In the genomic region with DNA sequence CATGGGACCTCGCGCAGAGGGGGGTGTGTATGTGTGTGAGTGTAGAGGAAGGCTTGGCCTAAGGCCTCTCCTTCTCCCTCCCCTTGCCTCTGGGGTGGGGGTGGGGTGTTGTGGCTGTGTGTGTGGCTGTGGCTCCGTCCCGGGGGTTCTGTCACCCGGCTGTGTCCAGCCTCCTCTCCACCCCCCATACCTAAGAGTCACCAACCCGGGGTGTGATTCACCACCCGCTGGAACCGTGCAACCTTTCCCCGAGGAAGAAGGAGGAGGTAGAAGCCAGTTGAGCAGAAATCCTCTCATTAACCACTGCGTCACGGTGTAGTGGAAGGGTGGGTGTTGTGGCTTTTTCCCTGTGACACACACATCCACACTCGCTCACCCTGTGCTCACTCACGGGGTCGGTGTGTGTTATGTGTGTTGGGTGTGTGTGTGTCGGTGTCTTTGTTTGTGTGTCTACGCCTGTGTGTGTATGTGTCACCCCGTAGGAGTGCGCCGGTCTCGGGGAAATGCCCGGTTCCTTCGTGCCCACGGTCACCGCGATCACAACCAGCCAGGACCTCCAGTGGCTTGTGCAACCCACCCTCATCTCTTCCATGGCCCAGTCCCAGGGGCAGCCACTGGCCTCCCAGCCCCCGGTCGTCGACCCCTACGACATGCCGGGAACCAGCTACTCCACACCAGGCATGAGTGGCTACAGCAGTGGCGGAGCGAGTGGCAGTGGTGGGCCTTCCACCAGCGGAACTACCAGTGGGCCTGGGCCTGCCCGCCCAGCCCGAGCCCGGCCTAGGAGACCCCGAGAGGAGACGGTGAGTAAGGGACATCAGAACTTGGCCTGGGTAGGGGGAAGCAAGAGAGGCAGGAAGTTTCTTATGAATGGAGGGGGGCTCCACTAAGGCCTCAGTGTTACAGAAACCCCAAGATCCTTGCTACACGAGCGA, we compare ENCODE assay signal across 8 cellular contexts. TPM values are rescaled to one million over a fixed set of nuclear protein-coding genes. Genes with fewer than 3 reads are reported as not detected.
DNase-seq lines count a peak whose midpoint lies in the region; ATAC-seq and TF ChIP-seq lines count a peak whose summit lies in the region.

No MANE protein-coding gene starts in this region.

- H3K4me2 ChIP-seq in KMS-11: peak overlapping the region; percentile 100

- no peaks in the 10 kb centered on the region for H3K79me2 ChIP-seq in KMS-11 (ENCODE audit: insufficient read depth, low read depth)

- no peak for DNase-seq in AG04449 (ENCODE audit: low read depth, low spot score)
- no peak for DNase-seq in activated naive CD8-positive, alpha-beta T cell treated with anti-CD3 and anti-CD28 coated beads for 36 hours
- no peak for DNase-seq in stomach
- DNase-seq in midbrain (lab: John Stamatoyannopoulos, UW): no peak
- no peak for DNase-seq in GM10266 (ENCODE audit: extremely low spot score)

- POLR2A ChIA-PET in AG04449 (lab: Yijun Ruan, JAX): interaction anchor here (0.7 to 3.4 kb wide), 3 partner anchors 8 to 15 kb away, joined by 3 to 37 read pairs (median 9); no protein-coding TSS in a partner anchor

- H3K9me3 ChIP-seq in iPS-18c (ENCODE audit: control insufficient read depth, insufficient read depth, low read length): no peaks in the 10 kb centered on the region
- H3K9me3 ChIP-seq in stomach: no peaks in the 10 kb centered on the region

- H3K9me3 Mint-ChIP-seq in activated naive CD8-positive, alpha-beta T cell treated with anti-CD3 and anti-CD28 coated beads for 36 hours: no peaks in the 10 kb centered on the region

- H3K4me1 Mint-ChIP-seq in activated naive CD8-positive, alpha-beta T cell treated with anti-CD3 and anti-CD28 coated beads for 36 hours: peaks cover 33% of the 10 kb centered on the region

- H3K27me3 Mint-ChIP-seq in activated naive CD8-positive, alpha-beta T cell treated with anti-CD3 and anti-CD28 coated beads for 36 hours: peaks cover 12% of the 10 kb centered on the region

- H3K4me3 Mint-ChIP-seq in activated naive CD8-positive, alpha-beta T cell treated with anti-CD3 and anti-CD28 coated beads for 36 hours: peak overlapping the region; percentile 89

- CTCF ChIA-PET in AG04449 (lab: Yijun Ruan, JAX): interaction anchor here (0.8 to 19.3 kb wide), 7 partner anchors 8 to 68 kb away, joined by 3 to 773 read pairs (median 12); no protein-coding TSS in a partner anchor

- peaks cover 24% of the 10 kb centered on the region for H3K4me1 ChIP-seq in KMS-11 (ENCODE audit: low read depth, poor library complexity, severe bottlenecking)
- H3K4me1 ChIP-seq in stomach: peaks cover 22 to 52% (median 41%) of the 10 kb centered on the region in 4 donors

- H2AFZ ChIP-seq in KMS-11 (ENCODE audit: low read depth): peak overlapping the region; percentile 62; the same call in 1 of the 2 replicates

- no peaks in the 10 kb centered on the region for H4K20me1 ChIP-seq in KMS-11 (ENCODE audit: insufficient read depth)

- H3K27ac ChIP-seq in KMS-11 (no peak overlapping the region), stomach (peak overlapping the region; percentile 93 to 99 (median 96))

- H3K27me3 ChIP-seq in KMS-11 (ENCODE audit: insufficient read depth, low read depth) (peaks cover 27% of the 10 kb centered on the region; the same call in 1 of the 2 replicates), stomach (peaks cover 0 to 41% (median 23%) of the 10 kb centered on the region in 3 donors)

- peaks cover 12% of the 10 kb centered on the region for H3K36me3 Mint-ChIP-seq in activated naive CD8-positive, alpha-beta T cell treated with anti-CD3 and anti-CD28 coated beads for 36 hours

- ATAC-seq in GM21526 (IDR thresholded peaks at IDR 0.05; ENCODE audit: low FRiP score, unreplicated experiment): no peak

- TF ChIP-seq CTCF in AG04449 (IDR thresholded peaks at IDR 0.05; ENCODE audit: insufficient read depth, low read length, missing control alignments): no peak
- TF ChIP-seq CTCF in KMS-11 (conservative IDR thresholded peaks at IDR 0.05; ENCODE audit: low read depth, low read length): no peak
- TF ChIP-seq CTCF in stomach (IDR thresholded peaks at IDR 0.05): no peak
- TF ChIP-seq CTCF in GM10266 (IDR thresholded peaks at IDR 0.05; ENCODE audit: control insufficient read depth, insufficient read depth, low read depth, missing control alignments): no peak

- intact Hi-C loops in stomach (cut with DNase I; ENCODE audit: low total_unique reads): no loop called here

- H3K36me3 ChIP-seq in KMS-11 (ENCODE audit: insufficient read depth): no peaks in the 10 kb centered on the region
- H3K36me3 ChIP-seq in stomach: peaks cover 0 to 33% (median 0%) of the 10 kb centered on the region in 4 donors

- peak overlapping the region; percentile 71; the same call in 1 of the 2 replicates for H3K9ac ChIP-seq in KMS-11

- no peak for TF ChIP-seq POLR2A in stomach (IDR thresholded peaks at IDR 0.05)

- 57 to 70% (median 66%) methylated on average over 26 to 40 of the region's 40 CpGs for WGBS in stomach, 5 donors

- peak overlapping the region; percentile 95 for H3K4me3 ChIP-seq in AG04449 (ENCODE audit: low read depth, low read length)
- H3K4me3 ChIP-seq in KMS-11 (IDR thresholded peaks at IDR 0.05; ENCODE audit: insufficient read depth, low read depth, low read length): no peak overlapping the region
- peak overlapping the region; percentile 70 for H3K4me3 ChIP-seq in iPS-18c (ENCODE audit: insufficient read depth, low read depth, low read length)
- H3K4me3 ChIP-seq in stomach: peak overlapping the region; percentile 56 to 78 (median 70)

- TF ChIP-seq EP300 in stomach (IDR thresholded peaks at IDR 0.05): no peak

- H3K27ac Mint-ChIP-seq in activated naive CD8-positive, alpha-beta T cell treated with anti-CD3 and anti-CD28 coated beads for 36 hours: peak overlapping the region; percentile 90

RNA-seq across cellular contexts. Expression of a gene that starts 2.6 kb away (rescaled TPM):
- total RNA-seq in activated naive CD8-positive, alpha-beta T cell treated with anti-CD3 and anti-CD28 coated beads for 36 hours: 10 to 100 TPM in 1 of 2 experiments, 1 to 10 TPM in 1; 9.7 to 10.5 TPM
- total RNA-seq in stomach: 10 to 100 TPM in 2 of 5 donors, 1 to 10 TPM in 3; 1.2 to 76.8 (median 5.5) TPM
- polyA plus RNA-seq in stomach: 10 to 100 TPM in 2 of 3 donors, 1 to 10 TPM in 1; 6.9 to 20.9 (median 11.1) TPM

RNA-seq across cellular contexts. Expression of a gene that starts 26.4 kb away (rescaled TPM):
- total RNA-seq in activated naive CD8-positive, alpha-beta T cell treated with anti-CD3 and anti-CD28 coated beads for 36 hours: 1 to 10 TPM; 1.3 to 1.8 TPM
- 10 to 100 TPM in 2 of 5 donors, 1 to 10 TPM in 2, not detected in 1; 2.0 to 37.3 (median 10.6) TPM for total RNA-seq in stomach
- 1 to 10 TPM; 4.7 to 9.3 (median 7.9) TPM for polyA plus RNA-seq in stomach

RNA-seq across cellular contexts. Expression of a gene that starts 27.8 kb away (rescaled TPM):
- 1 to 10 TPM; 1.4 to 1.9 TPM for total RNA-seq in activated naive CD8-positive, alpha-beta T cell treated with anti-CD3 and anti-CD28 coated beads for 36 hours
- 1 to 10 TPM in 1 of 5 donors, under 1 TPM in 1, not detected in 3; 0.92 to 1.6 TPM for total RNA-seq in stomach
- polyA plus RNA-seq in stomach: 1 to 10 TPM; 1.9 to 5.2 (median 4.9) TPM

RNA-seq across cellular contexts. Expression of a gene that starts 36.9 kb away (rescaled TPM):
- total RNA-seq in activated naive CD8-positive, alpha-beta T cell treated with anti-CD3 and anti-CD28 coated beads for 36 hours: 100 to 1,000 TPM; 133 to 134 TPM
- total RNA-seq in stomach: 100 to 1,000 TPM in 3 of 5 donors, 10 to 100 TPM in 2; 48.4 to 280 (median 119) TPM
- 100 to 1,000 TPM in 1 of 3 donors, 10 to 100 TPM in 2; 62.8 to 149 (median 76.0) TPM for polyA plus RNA-seq in stomach

RNA-seq across cellular contexts. Expression of a gene that starts 46.7 kb away (rescaled TPM):
- total RNA-seq in activated naive CD8-positive, alpha-beta T cell treated with anti-CD3 and anti-CD28 coated beads for 36 hours: 10 to 100 TPM; 50.0 to 53.2 TPM
- total RNA-seq in stomach: 10 to 100 TPM in 4 of 5 donors, 1 to 10 TPM in 1; 7.8 to 79.3 (median 36.9) TPM
- polyA plus RNA-seq in stomach: 10 to 100 TPM; 53.9 to 66.9 (median 54.6) TPM
